5 cellular contexts compared by ENCODE assay signal in genomic region chr15:74082450-74082849, GRCh38. TPM values are rescaled to one million over a fixed set of nuclear protein-coding genes. Genes with fewer than 3 reads are reported as not detected.
"Had no signal": no experiment of that assay in that cellular context is flagged by ENCODE, and none has a peak within 500 bp of the region (broad histone marks: within the 10 kb centered on the region; RNA-seq: fewer than 3 reads in every experiment).

TSS of gene GOLGA6A (minus strand) at chr15:74082550. CDS start at chr15:74082509, 41 bp downstream.

RNA-seq across cellular contexts. Expression of gene GOLGA6A, which starts in this region (rescaled TPM):
- total RNA-seq: HT-29, HT1080, IMR-90, K562 had no signal
- polyA plus RNA-seq: IgD-negative memory B cell, IMR-90, K562 had no signal
